Comparison of ENCODE assay signal across 39 cellular contexts in genomic region chr3:143095813-143096212, GRCh38.
"Had no signal": no experiment of that assay in that cellular context is flagged by ENCODE, and none has a peak within 500 bp of the region (broad histone marks: within the 10 kb centered on the region; RNA-seq: fewer than 3 reads in every experiment).

No MANE protein-coding gene starts in this region.

- H3K9me3 Mint-ChIP-seq: activated naive CD4-positive, alpha-beta T cell treated with anti-CD3 and anti-CD28 coated beads for 36 hours; activated naive CD4-positive, alpha-beta T cell treated with anti-CD3 and anti-CD28 coated beads, Interleukin-2, amount 10 ng/mL, durations not matched to agents 7 days and 5 days; activated naive CD4-positive, alpha-beta T cell treated with anti-CD3 and anti-CD28 coated beads, Interleukin-2, amount 50 U/mL, for 24 hours; activated naive CD4-positive, alpha-beta T cell treated with anti-CD3 and anti-CD28 coated beads, Interleukin-2, amount 50 U/mL, for 72 hours; activated naive CD8-positive, alpha-beta T cell treated with anti-CD3 and anti-CD28 coated beads for 36 hours; activated naive CD8-positive, alpha-beta T cell treated with anti-CD3 and anti-CD28 coated beads, Interleukin-2, amount 10 ng/mL, durations not matched to agents 7 days and 5 days; activated naive CD8-positive, alpha-beta T cell treated with anti-CD3 and anti-CD28 coated beads, Interleukin-2, amount 50 U/mL, for 24 hours; activated T-cell treated with anti-CD3 and anti-CD28 coated beads, Interleukin-2, amount 50 U/mL, for 24 hours; activated T-cell treated with anti-CD3 and anti-CD28 coated beads, Interleukin-2, amount 50 U/mL, for 4 hours; activated T-cell treated with anti-CD3 and anti-CD28 coated beads, Interleukin-2, amount 50 U/mL, for 72 hours; activated T-helper 17 cell treated with anti-CD3 and anti-CD28 coated beads, Interleukin-2, amount 50 U/mL, for 72 hours; activated T-helper 2 cell treated with anti-CD3 and anti-CD28 coated beads, Interferon-gamma antibody, Interleukin-2, Interleukin-4, amounts not matched to agents 10 μg/mL and 5 μg/mL and 100 μg/mL, durations not matched to agents 14 hours and 24 hours and 36 hours; central memory CD8-positive, alpha-beta T cell had no signal

- H3K9me3 ChIP-seq: adrenal gland, ascending aorta, body of pancreas, breast epithelium had no signal

- H3K36me3 Mint-ChIP-seq: activated naive CD4-positive, alpha-beta T cell treated with anti-CD3 and anti-CD28 coated beads, Interleukin-2, amount 10 ng/mL, durations not matched to agents 7 days and 5 days; activated naive CD4-positive, alpha-beta T cell treated with anti-CD3 and anti-CD28 coated beads, Interleukin-2, amount 50 U/mL, for 24 hours; activated naive CD8-positive, alpha-beta T cell; activated naive CD8-positive, alpha-beta T cell treated with anti-CD3 and anti-CD28 coated beads for 36 hours; activated naive CD8-positive, alpha-beta T cell treated with anti-CD3 and anti-CD28 coated beads, Interleukin-2, amount 10 ng/mL, durations not matched to agents 7 days and 5 days; brain had no signal

- H3K36me3 ChIP-seq: adrenal gland, ascending aorta, brain microvascular endothelial cell, breast epithelium, cardiac muscle cell had no signal

- ATAC-seq: activated naive CD4-positive, alpha-beta T cell treated with anti-CD3 and anti-CD28 coated beads, Interleukin-2, amount 50 U/mL, for 72 hours; activated naive CD8-positive, alpha-beta T cell treated with anti-CD3 and anti-CD28 coated beads, Interleukin-2, amount 50 U/mL, for 24 hours; activated T-cell treated with anti-CD3 and anti-CD28 coated beads, Interleukin-2, amount 50 U/mL, for 4 hours; activated T-cell treated with anti-CD3 and anti-CD28 coated beads, Interleukin-2, amount 50 U/mL, for 72 hours; activated T-helper 17 cell treated with anti-CD3 and anti-CD28 coated beads, Interleukin-2, amount 50 U/mL, for 72 hours; body of pancreas had no signal

- H3K27ac Mint-ChIP-seq: activated naive CD4-positive, alpha-beta T cell treated with anti-CD3 and anti-CD28 coated beads for 36 hours; activated naive CD4-positive, alpha-beta T cell treated with anti-CD3 and anti-CD28 coated beads, Interleukin-2, amount 10 ng/mL, durations not matched to agents 7 days and 5 days; activated naive CD4-positive, alpha-beta T cell treated with anti-CD3 and anti-CD28 coated beads, Interleukin-2, amount 50 U/mL, for 24 hours; activated naive CD4-positive, alpha-beta T cell treated with anti-CD3 and anti-CD28 coated beads, Interleukin-2, amount 50 U/mL, for 72 hours; activated naive CD8-positive, alpha-beta T cell; activated naive CD8-positive, alpha-beta T cell treated with anti-CD3 and anti-CD28 coated beads for 36 hours; activated naive CD8-positive, alpha-beta T cell treated with anti-CD3 and anti-CD28 coated beads, Interleukin-2, amount 10 ng/mL, durations not matched to agents 7 days and 5 days; activated naive CD8-positive, alpha-beta T cell treated with anti-CD3 and anti-CD28 coated beads, Interleukin-2, amount 50 U/mL, for 24 hours; activated T-cell treated with anti-CD3 and anti-CD28 coated beads, Interleukin-2, amount 50 U/mL, for 24 hours; activated T-cell treated with anti-CD3 and anti-CD28 coated beads, Interleukin-2, amount 50 U/mL, for 72 hours; activated T-helper 1 cell treated with anti-CD3 and anti-CD28 coated beads, Interleukin-12 subunit alpha, Interleukin-12 subunit beta, Interleukin-2, Interleukin-4 antibody, amounts not matched to agents 30 ng/mL and 10 ng/mL and 1 ng/mL, durations not matched to agents 14 hours and 24 hours and 36 hours; activated T-helper 17 cell treated with anti-CD3 and anti-CD28 coated beads, Interleukin-2, amount 50 U/mL, for 72 hours; activated T-helper 2 cell treated with anti-CD3 and anti-CD28 coated beads, Interferon-gamma antibody, Interleukin-2, Interleukin-4, amounts not matched to agents 10 μg/mL and 5 μg/mL and 100 μg/mL, durations not matched to agents 14 hours and 24 hours and 36 hours; brain had no signal

- FAIRE-seq: astrocyte, bronchial epithelial cell had no signal

- H3K27ac ChIP-seq: adrenal gland, ascending aorta, body of pancreas, brain microvascular endothelial cell, breast epithelium, cardiac muscle cell had no signal

- H3K4me3 Mint-ChIP-seq: activated naive CD4-positive, alpha-beta T cell treated with anti-CD3 and anti-CD28 coated beads for 36 hours; activated naive CD4-positive, alpha-beta T cell treated with anti-CD3 and anti-CD28 coated beads, Interleukin-2, amount 10 ng/mL, durations not matched to agents 7 days and 5 days; activated naive CD4-positive, alpha-beta T cell treated with anti-CD3 and anti-CD28 coated beads, Interleukin-2, amount 50 U/mL, for 24 hours; activated naive CD8-positive, alpha-beta T cell; activated naive CD8-positive, alpha-beta T cell treated with anti-CD3 and anti-CD28 coated beads for 36 hours; activated naive CD8-positive, alpha-beta T cell treated with anti-CD3 and anti-CD28 coated beads, Interleukin-2, amount 10 ng/mL, durations not matched to agents 7 days and 5 days; activated naive CD8-positive, alpha-beta T cell treated with anti-CD3 and anti-CD28 coated beads, Interleukin-2, amount 50 U/mL, for 24 hours; activated T-cell treated with anti-CD3 and anti-CD28 coated beads, Interleukin-2, amount 50 U/mL, for 24 hours; activated T-cell treated with anti-CD3 and anti-CD28 coated beads, Interleukin-2, amount 50 U/mL, for 4 hours; activated T-cell treated with anti-CD3 and anti-CD28 coated beads, Interleukin-2, amount 50 U/mL, for 72 hours; activated T-helper 1 cell treated with anti-CD3 and anti-CD28 coated beads, Interleukin-12 subunit alpha, Interleukin-12 subunit beta, Interleukin-2, Interleukin-4 antibody, amounts not matched to agents 30 ng/mL and 10 ng/mL and 1 ng/mL, durations not matched to agents 14 hours and 24 hours and 36 hours; activated T-helper 17 cell treated with anti-CD3 and anti-CD28 coated beads, Interleukin-2, amount 50 U/mL, for 72 hours; brain; central memory CD8-positive, alpha-beta T cell had no signal

- H3K27me3 ChIP-seq: ascending aorta, body of pancreas, brain microvascular endothelial cell, breast epithelium, cardiac muscle cell had no signal

- H3K4me1 Mint-ChIP-seq: activated naive CD4-positive, alpha-beta T cell treated with anti-CD3 and anti-CD28 coated beads, Interleukin-2, amount 10 ng/mL, durations not matched to agents 7 days and 5 days; activated naive CD4-positive, alpha-beta T cell treated with anti-CD3 and anti-CD28 coated beads, Interleukin-2, amount 50 U/mL, for 24 hours; activated naive CD8-positive, alpha-beta T cell treated with anti-CD3 and anti-CD28 coated beads for 36 hours; activated naive CD8-positive, alpha-beta T cell treated with anti-CD3 and anti-CD28 coated beads, Interleukin-2, amount 10 ng/mL, durations not matched to agents 7 days and 5 days; activated naive CD8-positive, alpha-beta T cell treated with anti-CD3 and anti-CD28 coated beads, Interleukin-2, amount 50 U/mL, for 24 hours; activated T-helper 17 cell treated with anti-CD3 and anti-CD28 coated beads, Interleukin-2, amount 50 U/mL, for 72 hours; central memory CD8-positive, alpha-beta T cell had no signal

- H3K4me3 ChIP-seq: adrenal gland, ascending aorta, body of pancreas, breast epithelium, cardiac muscle cell had no signal

- H3K4me1 ChIP-seq: adrenal gland, ascending aorta, body of pancreas, breast epithelium had no signal

- DNase-seq: activated effector memory CD4-positive, alpha-beta T cell treated with anti-CD3 and anti-CD28 coated beads, Interleukin-2, amount 50 U/mL, for 16 hours; activated effector memory CD4-positive, alpha-beta T cell treated with Interleukin-2 at 50 U/mL for 16 hours; activated gamma-delta T cell; activated gamma-delta T cell treated with Interleukin-2 at 50 U/mL for 16 hours; activated naive CD4-positive, alpha-beta T cell; activated naive CD4-positive, alpha-beta T cell treated with anti-CD3 and anti-CD28 coated beads for 36 hours; activated naive CD4-positive, alpha-beta T cell treated with anti-CD3 and anti-CD28 coated beads, Interleukin-2, amount 10 ng/mL, durations not matched to agents 7 days and 5 days; activated naive CD4-positive, alpha-beta T cell treated with anti-CD3 and anti-CD28 coated beads, Interleukin-2, amount 50 U/mL, for 16 hours; activated naive CD4-positive, alpha-beta T cell treated with Interleukin-2 at 50 U/mL for 16 hours; activated naive CD8-positive, alpha-beta T cell treated with anti-CD3 and anti-CD28 coated beads for 36 hours; activated naive CD8-positive, alpha-beta T cell treated with anti-CD3 and anti-CD28 coated beads, Interleukin-2, amount 10 ng/mL, durations not matched to agents 7 days and 5 days; activated naive CD8-positive, alpha-beta T cell treated with anti-CD3 and anti-CD28 coated beads, Interleukin-2, amount 50 U/mL, for 24 hours; activated T-cell treated with anti-CD3 and anti-CD28 coated beads, Interleukin-2, amount 50 U/mL, for 24 hours; activated T-cell treated with anti-CD3 and anti-CD28 coated beads, Interleukin-2, amount 50 U/mL, for 4 hours; activated T-cell treated with anti-CD3 and anti-CD28 coated beads, Interleukin-2, amount 50 U/mL, for 48 hours; activated T-cell treated with anti-CD3 and anti-CD28 coated beads, Interleukin-2, amount 50 U/mL, for 72 hours; adrenal gland; amniotic stem cell; amygdala; anterior cingulate cortex; aorta; body of pancreas; brain microvascular endothelial cell; caudate nucleus; central memory CD4-positive, alpha-beta T cell; cerebellar nuclear complex had no signal
